10 cellular contexts compared by ENCODE assay signal in genomic region chr12:386651-387050, GRCh38. TPM values are rescaled to one million over a fixed set of nuclear protein-coding genes. Genes with fewer than 3 reads are reported as not detected.
DNase-seq lines count a peak whose midpoint lies in the region; TF ChIP-seq lines count a peak whose summit lies in the region.
"Had no signal": no experiment of that assay in that cellular context is flagged by ENCODE, and none has a peak within 500 bp of the region (broad histone marks: within the 10 kb centered on the region; RNA-seq: fewer than 3 reads in every experiment).

No MANE protein-coding gene starts in this region.

- CTCF ChIA-PET in activated naive CD4-positive, alpha-beta T cell treated with anti-CD3 and anti-CD28 coated beads for 36 hours (lab: Charles Lee) = interaction anchor here (1.1 kb wide), 1 partner anchor 12 kb away, joined by 3 read pairs; no protein-coding TSS in a partner anchor

- TF ChIP-seq CTCF in fibroblast of the aortic adventitia (IDR thresholded peaks at IDR 0.05; ENCODE audit: insufficient read depth, low read length) = no peak
- TF ChIP-seq CTCF in spleen (IDR thresholded peaks at IDR 0.05 in 8 of 11, conservative IDR thresholded peaks at IDR 0.05 in 3 of 11) = no peak
- TF ChIP-seq CTCF in uterus (IDR thresholded peaks at IDR 0.05) = no peak

- H3K4me1 Mint-ChIP-seq in activated naive CD4-positive, alpha-beta T cell treated with anti-CD3 and anti-CD28 coated beads for 36 hours (ENCODE audit: low read depth) = peaks cover 42% of the 10 kb centered on the region

- H3K36me3 ChIP-seq in SK-N-MC (ENCODE audit: insufficient read depth, low read length) (peaks cover 30% of the 10 kb centered on the region), spleen (peaks cover 0 to 51% (median 32%) of the 10 kb centered on the region in 6 donors), uterus (no peaks in the 10 kb centered on the region)

- TF ChIP-seq POLR2A in spleen (IDR thresholded peaks at IDR 0.05) (no peak), uterus (IDR thresholded peaks at IDR 0.05) (no peak)

- H3K27me3 Mint-ChIP-seq in activated naive CD4-positive, alpha-beta T cell treated with anti-CD3 and anti-CD28 coated beads for 36 hours (ENCODE audit: low read depth) = no peaks in the 10 kb centered on the region

- intact Hi-C loops in activated naive CD4-positive, alpha-beta T cell treated with anti-CD3 and anti-CD28 coated beads for 36 hours (cut with micrococcal nuclease) = loop anchor here (10.0 kb wide), 2 partner anchors 368 to 1618 kb away; partner anchors contain the start of genes DCP1B and WNK1
- intact Hi-C loops in spleen (cut with DNase I; ENCODE audit: low total_unique reads) = no loop called here
- intact Hi-C loops in uterus (cut with DNase I; ENCODE audit: low total_unique reads) = no loop called here

- no peak for DNase-seq in activated naive CD4-positive, alpha-beta T cell treated with anti-CD3 and anti-CD28 coated beads for 36 hours
- DNase-seq in activated naive CD4-positive, alpha-beta T cell treated with Interleukin-2 at 50 U/mL for 16 hours = no peak
- DNase-seq in SK-N-MC (ENCODE audit: low read depth, low spot score) = no peak
- peak; percentile 28 for DNase-seq in fibroblast of the aortic adventitia (ENCODE audit: low read depth)
- no peak for DNase-seq in spleen
- DNase-seq in A172 (ENCODE audit: low spot score) = no peak
- DNase-seq in GOT3 (lab: John Stamatoyannopoulos, UW) = no peak
- DNase-seq in uterus = no peak
- DNase-seq: DMS153, MV-4-11 had no signal

- H3K27ac ChIP-seq in SK-N-MC (no peak overlapping the region), spleen (no peak overlapping the region), uterus (no peak overlapping the region)

- H3K9me3 Mint-ChIP-seq in activated naive CD4-positive, alpha-beta T cell treated with anti-CD3 and anti-CD28 coated beads for 36 hours = no peaks in the 10 kb centered on the region

- H3K9me3 ChIP-seq in SK-N-MC (ENCODE audit: low read depth, low read length) (no peaks in the 10 kb centered on the region), spleen (no peaks in the 10 kb centered on the region), uterus (no peaks in the 10 kb centered on the region)

- peak overlapping the region; percentile 27 for H3K4me3 Mint-ChIP-seq in activated naive CD4-positive, alpha-beta T cell treated with anti-CD3 and anti-CD28 coated beads for 36 hours

- H3K27ac Mint-ChIP-seq in activated naive CD4-positive, alpha-beta T cell treated with anti-CD3 and anti-CD28 coated beads for 36 hours = no peak overlapping the region

- H3K9ac ChIP-seq in SK-N-MC (ENCODE audit: insufficient read length) = peak overlapping the region; percentile 96

- peaks cover 34 to 69% (median 50%) of the 10 kb centered on the region in 6 donors for H3K4me1 ChIP-seq in spleen
- H3K4me1 ChIP-seq in uterus = peaks cover 3 to 5% of the 10 kb centered on the region in 2 donors

- H3K4me3 ChIP-seq in SK-N-MC = peak overlapping the region; percentile 96
- H3K4me3 ChIP-seq in fibroblast of the aortic adventitia (ENCODE audit: low read depth, low read length) = peak overlapping the region; percentile 47
- H3K4me3 ChIP-seq in spleen = peak overlapping the region in 5 of 8 donors; percentile 3 to 95 (median 90)
- peak overlapping the region in 1 of 2 donors; percentile 2 for H3K4me3 ChIP-seq in uterus

- 65 to 73% (median 68%) methylated on average over 4 of the region's 4 CpGs for WGBS in spleen, 5 donors

- H3K36me3 Mint-ChIP-seq in activated naive CD4-positive, alpha-beta T cell treated with anti-CD3 and anti-CD28 coated beads for 36 hours (ENCODE audit: low read depth) = peaks cover 21% of the 10 kb centered on the region

- H3K27me3 ChIP-seq in spleen (replicated peaks in 1 of 7) = no peaks in the 10 kb centered on the region
- no peaks in the 10 kb centered on the region for H3K27me3 ChIP-seq in uterus

RNA-seq across cellular contexts. Expression of gene KDM5A, which starts 2.5 kb away (rescaled TPM):
- total RNA-seq in activated naive CD4-positive, alpha-beta T cell treated with anti-CD3 and anti-CD28 coated beads for 36 hours = 10 to 100 TPM; 59.0 to 61.3 TPM
- total RNA-seq in fibroblast of the aortic adventitia (ENCODE audit: low replicate concordance) (46.2 and 122 TPM in 2 replicates), spleen (100 to 1,000 TPM in 4 of 7 donors, 10 to 100 TPM in 3; 74.8 to 131 (median 105) TPM), uterus (10 to 100 TPM; 12.1 to 97.5 (median 50.5) TPM)
- 1 to 10 TPM; 4.9 to 8.0 (median 5.4) TPM for polyA plus RNA-seq in spleen
- 17.8 and 43.0 TPM in 2 replicates for total RNA-seq in A172 (2014; rRNA removed; shearing (Covaris generic))

RNA-seq across cellular contexts. Expression of gene CCDC77, which starts 14.8 kb away (rescaled TPM):
- 10 to 100 TPM; 13.2 to 14.9 TPM for total RNA-seq in activated naive CD4-positive, alpha-beta T cell treated with anti-CD3 and anti-CD28 coated beads for 36 hours
- total RNA-seq in fibroblast of the aortic adventitia (ENCODE audit: low replicate concordance) (15.4 and 20.1 TPM in 2 replicates), spleen (10 to 100 TPM in 5 of 7 donors, 1 to 10 TPM in 2; 9.1 to 17.9 (median 11.7) TPM), uterus (10 to 100 TPM in 1 of 4 donors, 1 to 10 TPM in 3; 2.9 to 17.5 (median 5.8) TPM)
- 1 to 10 TPM; 6.5 to 7.1 (median 6.6) TPM for polyA plus RNA-seq in spleen
- 12.4 and 14.5 TPM in 2 replicates for total RNA-seq in A172 (2014; rRNA removed; shearing (Covaris generic))
